19 cellular contexts compared by ENCODE assay signal in the genomic region with DNA sequence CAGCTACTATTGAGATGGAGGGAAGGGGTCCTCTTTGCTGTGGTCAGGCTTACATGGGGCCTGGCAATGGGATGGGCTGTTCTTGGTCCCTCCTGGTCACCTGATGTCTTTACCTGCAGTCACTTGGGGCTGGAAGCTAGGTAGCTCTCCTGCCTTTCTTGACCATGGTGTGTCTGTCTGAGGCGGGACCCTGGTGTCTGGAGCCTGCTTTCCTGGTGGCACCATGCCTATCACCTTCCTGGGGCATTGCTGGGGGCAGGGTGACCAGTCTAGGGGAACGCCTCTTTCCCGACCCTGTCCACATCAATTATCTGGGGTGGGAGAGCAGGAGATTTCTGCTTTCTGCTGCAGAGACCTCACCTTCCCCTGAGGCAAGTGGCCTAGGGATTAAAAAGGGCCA. TPM values are rescaled to one million over a fixed set of nuclear protein-coding genes. Genes with fewer than 3 reads are reported as not detected.
A peak's percentile ranks its signal among the peaks of the same experiment; 100 is the strongest.
DNase-seq lines count a peak whose midpoint lies in the region; ATAC-seq and TF ChIP-seq lines count a peak whose summit lies in the region.
"Had no signal": no experiment of that assay in that cellular context is flagged by ENCODE, and none has a peak within 500 bp of the region (broad histone marks: within the 10 kb centered on the region; RNA-seq: fewer than 3 reads in every experiment).

No MANE protein-coding gene starts in this region.

- H3K4me1 Mint-ChIP-seq in activated CD8-positive, alpha-beta memory T cell treated with anti-CD3 and anti-CD28 coated beads, Interleukin-2, amount 10 ng/mL, durations not matched to agents 7 days and 5 days = no peaks in the 10 kb centered on the region
- H3K4me1 Mint-ChIP-seq: CD4-positive, alpha-beta memory T cell had no signal

- ATAC-seq in activated CD8-positive, alpha-beta memory T cell treated with anti-CD3 and anti-CD28 coated beads, Interleukin-2, amount 10 ng/mL, durations not matched to agents 7 days and 5 days = no peak
- ATAC-seq in GM21529 (IDR thresholded peaks at IDR 0.05; ENCODE audit: unreplicated experiment) = no peak

- no peaks in the 10 kb centered on the region for H3K9me3 ChIP-seq in BLaER1
- no peaks in the 10 kb centered on the region for H3K9me3 ChIP-seq in ovary

- no peak for TF ChIP-seq POLR2A in ovary (IDR thresholded peaks at IDR 0.05)

- 0 out of 2 replicates have a peak, but pooled peaks cover 10% of the 10 kb centered on the region for H4K20me1 ChIP-seq in BLaER1

- no peaks in the 10 kb centered on the region for H3K9me3 Mint-ChIP-seq in activated CD8-positive, alpha-beta memory T cell treated with anti-CD3 and anti-CD28 coated beads, Interleukin-2, amount 10 ng/mL, durations not matched to agents 7 days and 5 days (ENCODE audit: low read depth)
- H3K9me3 Mint-ChIP-seq: CD4-positive, alpha-beta memory T cell had no signal

- no peaks in the 10 kb centered on the region for H3K27me3 ChIP-seq in BLaER1
- no peaks in the 10 kb centered on the region for H3K27me3 ChIP-seq in ovary

- H3K36me3 ChIP-seq in BLaER1 (no peaks in the 10 kb centered on the region), ovary (no peaks in the 10 kb centered on the region)

- DNase-seq in activated CD8-positive, alpha-beta memory T cell treated with anti-CD3 and anti-CD28 coated beads, Interleukin-2, amount 50 U/mL, for 48 hours = peak; percentile 7
- no peak for DNase-seq in activated CD8-positive, alpha-beta memory T cell treated with anti-CD3 and anti-CD28 coated beads, Interleukin-2, amount 10 ng/mL, durations not matched to agents 7 days and 5 days
- DNase-seq in coronary artery (ENCODE audit: low spot score) (peak; percentile 46), islet precursor cell (peak; percentile 22), ovary (no peak), GDM1 (lab: John Stamatoyannopoulos, UW) (no peak)
- DNase-seq: C1 segment of cervical spinal cord; Calu3; CD4-positive, alpha-beta memory T cell; COR-L47; DMS53; DMS79 treated with DMSO at 0.1 percent for 48 hours; GM23248; H7; HCEC 1CT had no signal

- H3K27ac ChIP-seq in BLaER1 (no peak overlapping the region), coronary artery (no peak overlapping the region), ovary (no peak overlapping the region)
- H3K27ac ChIP-seq: 22Rv1, GM23248 had no signal

- TF ChIP-seq CTCF in coronary artery (IDR thresholded peaks at IDR 0.05) (no peak), ovary (IDR thresholded peaks at IDR 0.05) (no peak)

- H3K27ac Mint-ChIP-seq in activated CD8-positive, alpha-beta memory T cell treated with anti-CD3 and anti-CD28 coated beads, Interleukin-2, amount 10 ng/mL, durations not matched to agents 7 days and 5 days = no peak overlapping the region
- H3K27ac Mint-ChIP-seq: B cell; CD4-positive, alpha-beta memory T cell had no signal

- peaks cover 80% of the 10 kb centered on the region for H3K4me1 ChIP-seq in BLaER1
- peaks cover 10% of the 10 kb centered on the region for H3K4me1 ChIP-seq in ovary (ENCODE audit: insufficient read depth)

- H3K36me3 Mint-ChIP-seq in activated CD8-positive, alpha-beta memory T cell treated with anti-CD3 and anti-CD28 coated beads, Interleukin-2, amount 10 ng/mL, durations not matched to agents 7 days and 5 days = no peaks in the 10 kb centered on the region
- H3K36me3 Mint-ChIP-seq: CD4-positive, alpha-beta memory T cell had no signal

- H3K4me3 Mint-ChIP-seq in activated CD8-positive, alpha-beta memory T cell treated with anti-CD3 and anti-CD28 coated beads, Interleukin-2, amount 10 ng/mL, durations not matched to agents 7 days and 5 days = no peak overlapping the region
- H3K4me3 Mint-ChIP-seq: B cell; CD4-positive, alpha-beta memory T cell had no signal

- H3K27me3 Mint-ChIP-seq in activated CD8-positive, alpha-beta memory T cell treated with anti-CD3 and anti-CD28 coated beads, Interleukin-2, amount 10 ng/mL, durations not matched to agents 7 days and 5 days = no peaks in the 10 kb centered on the region
- H3K27me3 Mint-ChIP-seq: CD4-positive, alpha-beta memory T cell had no signal

- CTCF ChIA-PET in activated CD8-positive, alpha-beta memory T cell treated with anti-CD3 and anti-CD28 coated beads, Interleukin-2, amount 10 ng/mL, durations not matched to agents 7 days and 5 days (lab: Charles Lee) = interaction anchor here (1.2 to 9.2 kb wide), 2 partner anchors 107 to 963 kb away, joined by 3 to 87 read pairs; no protein-coding TSS in a partner anchor

- no peak overlapping the region for H3K9ac ChIP-seq in BLaER1
- H3K9ac ChIP-seq: GM23248 had no signal

- WGBS in ovary, 3 donors = 93 to 97% (median 95%) methylated on average over 3 of the region's 3 CpGs

- peak overlapping the region; percentile 82 for H3K4me2 ChIP-seq in BLaER1

- no peak for TF ChIP-seq EP300 in ovary (IDR thresholded peaks at IDR 0.05)

- H3K4me3 ChIP-seq in BLaER1 (no peak overlapping the region), coronary artery (no peak overlapping the region), ovary (no peak overlapping the region)
- H3K4me3 ChIP-seq: GM23248 had no signal

- intact Hi-C loops in ovary (cut with DNase I) = no loop called here

RNA-seq across cellular contexts. Expression of a gene that starts 55.6 kb away (rescaled TPM):
- not detected for total RNA-seq in activated CD8-positive, alpha-beta memory T cell treated with anti-CD3 and anti-CD28 coated beads, Interleukin-2, amount 10 ng/mL, durations not matched to agents 7 days and 5 days
- total RNA-seq in ovary = 10 to 100 TPM in 2 of 7 donors, 1 to 10 TPM in 5; 3.9 to 14.3 (median 5.7) TPM
- polyA plus RNA-seq in ovary = 1 to 10 TPM; 4.2 to 9.6 TPM
- polyA plus RNA-seq: CD4-positive, alpha-beta memory T cell had no signal

Comparison
In these comparisons a context has a peak if more than half of its experiments do, and no peak if none do; other contexts are left out.
1. DNase-seq: peak in activated CD8-positive, alpha-beta memory T cell treated with anti-CD3 and anti-CD28 coated beads, Interleukin-2, amount 50 U/mL, for 48 hours (single experiment), coronary artery (single experiment) and islet precursor cell (single experiment); none in activated CD8-positive, alpha-beta memory T cell treated with anti-CD3 and anti-CD28 coated beads, Interleukin-2, amount 10 ng/mL, durations not matched to agents 7 days and 5 days (single experiment), ovary (0 of 5) and GDM1 (single experiment).
2. RNA of a gene that starts 55.6 kb away (total RNA-seq): 3.9 to 14.3 TPM in ovary; not detected in activated CD8-positive, alpha-beta memory T cell treated with anti-CD3 and anti-CD28 coated beads, Interleukin-2, amount 10 ng/mL, durations not matched to agents 7 days and 5 days; every median in the first group is over 4 times any median in the second.